1 cellular context compared by ENCODE assay signal in the genomic region with DNA sequence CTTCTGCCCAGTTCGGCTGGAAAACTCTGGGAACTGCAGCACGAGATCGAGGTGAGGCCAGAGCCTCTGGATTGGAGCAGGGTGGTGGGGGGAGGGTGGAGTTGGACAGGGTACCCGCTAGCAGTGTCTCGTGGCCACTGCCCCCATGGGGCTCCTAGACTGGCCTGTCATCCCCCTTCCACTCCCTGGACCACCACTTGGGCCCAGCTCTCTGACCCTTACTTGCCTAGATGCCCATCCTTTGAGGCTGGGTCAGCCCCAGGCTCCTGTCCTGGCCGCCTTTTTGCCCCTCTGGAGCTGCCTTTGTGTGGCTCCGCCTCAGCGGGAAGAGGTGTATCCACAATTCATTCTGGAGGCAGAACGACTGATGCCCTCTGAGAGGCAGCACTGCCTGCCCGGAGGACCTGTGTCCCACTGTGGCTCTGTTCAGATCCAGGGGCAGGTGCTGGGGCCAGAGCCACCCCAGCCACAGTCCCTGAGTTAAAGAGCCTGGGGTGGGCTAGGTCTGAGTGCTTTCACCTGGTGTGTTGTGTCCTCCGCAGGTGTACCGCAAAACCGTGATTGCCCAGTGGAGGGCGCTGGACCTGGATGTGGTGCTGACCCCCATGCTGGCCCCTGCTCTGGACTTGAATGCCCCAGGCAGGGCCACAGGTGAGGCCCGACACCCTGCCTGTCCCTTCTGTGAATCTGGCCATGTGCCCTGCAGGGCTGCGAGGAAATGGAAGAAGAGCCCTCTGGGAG.
TF ChIP-seq lines count a peak whose summit lies in the region.

No MANE protein-coding gene starts in this region.

TF ChIP-seq in HCT116, 20 proteins besides CTCF, POLR2A, EP300 and RAD21 (continued from another document):
- TF ChIP-seq, protein P1, sequence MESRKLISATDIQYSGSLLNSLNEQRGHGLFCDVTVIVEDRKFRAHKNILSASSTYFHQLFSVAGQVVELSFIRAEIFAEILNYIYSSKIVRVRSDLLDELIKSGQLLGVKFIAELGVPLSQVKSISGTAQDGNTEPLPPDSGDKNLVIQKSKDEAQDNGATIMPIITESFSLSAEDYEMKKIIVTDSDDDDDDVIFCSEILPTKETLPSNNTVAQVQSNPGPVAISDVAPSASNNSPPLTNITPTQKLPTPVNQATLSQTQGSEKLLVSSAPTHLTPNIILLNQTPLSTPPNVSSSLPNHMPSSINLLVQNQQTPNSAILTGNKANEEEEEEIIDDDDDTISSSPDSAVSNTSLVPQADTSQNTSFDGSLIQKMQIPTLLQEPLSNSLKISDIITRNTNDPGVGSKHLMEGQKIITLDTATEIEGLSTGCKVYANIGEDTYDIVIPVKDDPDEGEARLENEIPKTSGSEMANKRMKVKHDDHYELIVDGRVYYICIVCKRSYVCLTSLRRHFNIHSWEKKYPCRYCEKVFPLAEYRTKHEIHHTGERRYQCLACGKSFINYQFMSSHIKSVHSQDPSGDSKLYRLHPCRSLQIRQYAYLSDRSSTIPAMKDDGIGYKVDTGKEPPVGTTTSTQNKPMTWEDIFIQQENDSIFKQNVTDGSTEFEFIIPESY (IDR thresholded peaks at IDR 0.05; ENCODE audit: extremely low read depth, insufficient replicate concordance, low read length) = no peak
- no peak for TF ChIP-seq POLR2AphosphoS5 (IDR thresholded peaks at IDR 0.05; ENCODE audit: low read depth, low read length)
- no peak for TF ChIP-seq JUND (IDR thresholded peaks at IDR 0.05)
- no peak for TF ChIP-seq ZNF274 (IDR thresholded peaks at IDR 0.05; ENCODE audit: low read depth, low read length)
- TF ChIP-seq TCF7L2 (IDR thresholded peaks at IDR 0.05; ENCODE audit: borderline replicate concordance, extremely low read depth, insufficient read depth, insufficient read length) = no peak
- no peak for TF ChIP-seq EGR1 (IDR thresholded peaks at IDR 0.05; ENCODE audit: low read depth)
- no peak for TF ChIP-seq CEBPB (IDR thresholded peaks at IDR 0.05; ENCODE audit: low read depth)
- TF ChIP-seq EZH2 (IDR thresholded peaks at IDR 0.05) = no peak
- TF ChIP-seq, protein P2, sequence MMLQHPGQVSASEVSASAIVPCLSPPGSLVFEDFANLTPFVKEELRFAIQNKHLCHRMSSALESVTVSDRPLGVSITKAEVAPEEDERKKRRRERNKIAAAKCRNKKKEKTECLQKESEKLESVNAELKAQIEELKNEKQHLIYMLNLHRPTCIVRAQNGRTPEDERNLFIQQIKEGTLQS (IDR thresholded peaks at IDR 0.05) = no peak
- no peak for TF ChIP-seq YY1 (IDR thresholded peaks at IDR 0.05; ENCODE audit: extremely low read depth, insufficient replicate concordance, low read depth, low read length)
- TF ChIP-seq FOSL1 (IDR thresholded peaks at IDR 0.05; ENCODE audit: low read depth) = no peak
TF ChIP-seq in HCT116: peak in this region for 0.
